8 cellular contexts compared by ENCODE assay signal in genomic region chrX:56729152-56729557, GRCh38. TPM values are rescaled to one million over a fixed set of nuclear protein-coding genes. Genes with fewer than 3 reads are reported as not detected.
DNase-seq lines count a peak whose midpoint lies in the region; ATAC-seq and TF ChIP-seq lines count a peak whose summit lies in the region.

NBDY (plus strand) TSS chrX:56729243; CDS start chrX:56729354, 111 bp downstream.

- intact Hi-C loops in mucosa of descending colon (cut with DNase I, micrococcal nuclease), result no loop called here

- no peaks in the 10 kb centered on the region for H3K4me1 ChIP-seq in mucosa of descending colon (ENCODE audit: low read depth)

- ATAC-seq in GM18517 (IDR thresholded peaks at IDR 0.05; ENCODE audit: unreplicated experiment) (peak; percentile 47), HG03045 (IDR thresholded peaks at IDR 0.05; ENCODE audit: unreplicated experiment) (peak; percentile 71), mucosa of descending colon (peak; percentile 90)

- H3K36me3 ChIP-seq in mucosa of descending colon (ENCODE audit: low read depth), result no peaks in the 10 kb centered on the region

- TF ChIP-seq CTCF in epithelial cell of proximal tubule (conservative IDR thresholded peaks at IDR 0.05; ENCODE audit: low read depth, low read length), result no peak
- no peak for TF ChIP-seq CTCF in mucosa of descending colon (IDR thresholded peaks at IDR 0.05)

- no peaks in the 10 kb centered on the region for H3K9me3 ChIP-seq in mucosa of descending colon

- H3K4me3 ChIP-seq in epithelial cell of proximal tubule (ENCODE audit: low read depth, low read length), result peak within 1 kb of the TSS; percentile 75
- no peak within 1 kb of the TSS for H3K4me3 ChIP-seq in mucosa of descending colon

- DNase-seq in AG08396 (ENCODE audit: low spot score) (peak; percentile 15), NCI-H526 (lab: John Stamatoyannopoulos, UW) (peak; percentile 49 to 70), epithelial cell of proximal tubule (ENCODE audit: low read depth) (no peak), mucosa of descending colon (peak; percentile 50 to 61 (median 53)), superior temporal gyrus (ENCODE audit: extremely low spot score) (peak; percentile 65)
- peak; percentile 75 for DNase-seq in activated CD8-positive, alpha-beta memory T cell treated with anti-CD3 and anti-CD28 coated beads for 24 hours

RNA-seq across cellular contexts. Expression of gene NBDY, which starts in this region (rescaled TPM):
- total RNA-seq in epithelial cell of proximal tubule, result 12.1 and 14.9 TPM in 2 replicates
- total RNA-seq in mucosa of descending colon, result 10 to 100 TPM; 14.9 to 22.2 (median 20.0) TPM
